In genomic region chr15:42491540-42492225, GRCh38 we compare ENCODE assay signal across 6 cellular contexts. TPM values are rescaled to one million over a fixed set of nuclear protein-coding genes. Genes with fewer than 3 reads are reported as not detected.
A peak's percentile ranks its signal among the peaks of the same experiment; 100 is the strongest.
DNase-seq lines count a peak whose midpoint lies in the region; ATAC-seq and TF ChIP-seq lines count a peak whose summit lies in the region.

No MANE protein-coding gene starts in this region.

- POLR2A ChIA-PET in activated naive CD8-positive, alpha-beta T cell treated with anti-CD3 and anti-CD28 coated beads, Interleukin-2, amount 10 ng/mL, durations not matched to agents 7 days and 5 days (lab: Charles Lee): interaction anchor here (0.6 to 1.5 kb wide), 9 partner anchors 9 to 951 kb away, joined by 3 to 16 read pairs (median 5); partner anchors contain the start of genes GANC, HAUS2, LRRC57 and STARD9
- POLR2A ChIA-PET in HEK293T (lab: Yijun Ruan, JAX): interaction anchor here (0.7 to 1.8 kb wide), 5 partner anchors 8 to 186 kb away, joined by 3 to 10 read pairs (median 4); partner anchors contain the start of genes HAUS2, LRRC57 and STARD9

- peaks cover 2% of the 10 kb centered on the region for H3K36me3 Mint-ChIP-seq in activated naive CD8-positive, alpha-beta T cell treated with anti-CD3 and anti-CD28 coated beads, Interleukin-2, amount 10 ng/mL, durations not matched to agents 7 days and 5 days

- H3K9me3 ChIP-seq in mesodermal cell (ENCODE audit: control insufficient read depth, low read length): no peaks in the 10 kb centered on the region

- CTCF ChIA-PET in HEK293T (lab: Yijun Ruan, JAX): no interaction called here

- 90 to 93% methylated on average over 10 to 11 of the region's 18 CpGs for WGBS in mesodermal cell (ENCODE audit: insufficient coverage in 2 of 2), 2 experiments

- H3K4me1 ChIP-seq in mesodermal cell (ENCODE audit: control insufficient read depth, insufficient read depth, low read length, poor library complexity, severe bottlenecking): peaks cover 10% of the 10 kb centered on the region

- peak overlapping the region; percentile 99 for H3K27ac ChIP-seq in mesodermal cell (ENCODE audit: low read depth, low read length, severe bottlenecking)

- ATAC-seq in activated naive CD8-positive, alpha-beta T cell treated with anti-CD3 and anti-CD28 coated beads, Interleukin-2, amount 10 ng/mL, durations not matched to agents 7 days and 5 days (ENCODE audit: low read depth): no peak

- no peaks in the 10 kb centered on the region for H3K27me3 Mint-ChIP-seq in activated naive CD8-positive, alpha-beta T cell treated with anti-CD3 and anti-CD28 coated beads, Interleukin-2, amount 10 ng/mL, durations not matched to agents 7 days and 5 days

- peaks cover 37% of the 10 kb centered on the region for H3K4me1 Mint-ChIP-seq in activated naive CD8-positive, alpha-beta T cell treated with anti-CD3 and anti-CD28 coated beads, Interleukin-2, amount 10 ng/mL, durations not matched to agents 7 days and 5 days

- no peaks in the 10 kb centered on the region for H3K27me3 ChIP-seq in GM06990 (replicated peaks; ENCODE audit: control insufficient read depth, insufficient read depth, low read length)

- no peaks in the 10 kb centered on the region for H3K9me3 Mint-ChIP-seq in activated naive CD8-positive, alpha-beta T cell treated with anti-CD3 and anti-CD28 coated beads, Interleukin-2, amount 10 ng/mL, durations not matched to agents 7 days and 5 days

- no peak for TF ChIP-seq CTCF in GM06990 (IDR thresholded peaks at IDR 0.05; ENCODE audit: insufficient read depth, low read length, poor library complexity, severe bottlenecking)

- H3K36me3 ChIP-seq in GM06990 (ENCODE audit: control insufficient read depth, insufficient read depth, low read length): no peaks in the 10 kb centered on the region
- peaks cover 11% of the 10 kb centered on the region for H3K36me3 ChIP-seq in mesodermal cell (ENCODE audit: control insufficient read depth, insufficient read depth, low read length)

- DNase-seq in GM06990 (ENCODE audit: extremely low read depth, insufficient read length): no peak
- no peak for DNase-seq in activated naive CD8-positive, alpha-beta T cell treated with anti-CD3 and anti-CD28 coated beads, Interleukin-2, amount 10 ng/mL, durations not matched to agents 7 days and 5 days
- DNase-seq in activated effector memory CD4-positive, alpha-beta T cell treated with Interleukin-2 at 50 U/mL for 16 hours: no peak
- no peak for DNase-seq in NCI-H774 (lab: John Stamatoyannopoulos, UW)
- DNase-seq in HEK293T (ENCODE audit: extremely low spot score): no peak

- H3K4me3 Mint-ChIP-seq in activated naive CD8-positive, alpha-beta T cell treated with anti-CD3 and anti-CD28 coated beads, Interleukin-2, amount 10 ng/mL, durations not matched to agents 7 days and 5 days: peak overlapping the region; percentile 98

- peak overlapping the region; percentile 93 for H3K27ac Mint-ChIP-seq in activated naive CD8-positive, alpha-beta T cell treated with anti-CD3 and anti-CD28 coated beads, Interleukin-2, amount 10 ng/mL, durations not matched to agents 7 days and 5 days

- H3K4me3 ChIP-seq in GM06990 (replicated peaks; ENCODE audit: low read depth, low read length): peak overlapping the region; percentile 93
- peak overlapping the region; percentile 80 for H3K4me3 ChIP-seq in mesodermal cell (ENCODE audit: extremely low read depth, insufficient read depth, low read length, poor library complexity, severe bottlenecking)

TF ChIP-seq in HEK293T, 16 proteins besides CTCF, POLR2A, EP300 and RAD21:
- TF ChIP-seq ARNT (IDR thresholded peaks at IDR 0.05) (no peak), FOXA1 (IDR thresholded peaks at IDR 0.05) (no peak), NFRKB (IDR thresholded peaks at IDR 0.05) (no peak), PKNOX1 (IDR thresholded peaks at IDR 0.05) (no peak), ZNF384 (IDR thresholded peaks at IDR 0.05) (no peak), LEF1 (IDR thresholded peaks at IDR 0.05; ENCODE audit: borderline replicate concordance) (no peak), FOXM1 (IDR thresholded peaks at IDR 0.05; ENCODE audit: borderline replicate concordance) (no peak), TARDBP (IDR thresholded peaks at IDR 0.05) (no peak), SUZ12 (IDR thresholded peaks at IDR 0.05) (no peak)

RNA-seq across cellular contexts. Expression of gene ZNF106, which starts 0.7 kb away (rescaled TPM):
- 10 to 100 TPM; 50.9 to 51.8 TPM for total RNA-seq in activated naive CD8-positive, alpha-beta T cell treated with anti-CD3 and anti-CD28 coated beads, Interleukin-2, amount 10 ng/mL, durations not matched to agents 7 days and 5 days
- 31.0 TPM for polyA plus RNA-seq in mesodermal cell (2013, experiment 1 of 2)
- polyA plus RNA-seq in mesodermal cell (2013, experiment 2 of 2): 25.8 TPM

RNA-seq across cellular contexts. Expression of gene SNAP23, which starts 3.8 kb away (rescaled TPM):
- 10 to 100 TPM; 47.6 to 57.9 TPM for total RNA-seq in activated naive CD8-positive, alpha-beta T cell treated with anti-CD3 and anti-CD28 coated beads, Interleukin-2, amount 10 ng/mL, durations not matched to agents 7 days and 5 days
- polyA plus RNA-seq in mesodermal cell (2013, experiment 1 of 2): 90.6 TPM
- polyA plus RNA-seq in mesodermal cell (2013, experiment 2 of 2): 102 TPM

RNA-seq across cellular contexts. Expression of gene LRRC57, which starts 56.9 kb away (rescaled TPM):
- 10 to 100 TPM; 24.5 to 25.8 TPM for total RNA-seq in activated naive CD8-positive, alpha-beta T cell treated with anti-CD3 and anti-CD28 coated beads, Interleukin-2, amount 10 ng/mL, durations not matched to agents 7 days and 5 days
- 17.2 TPM for polyA plus RNA-seq in mesodermal cell (2013, experiment 1 of 2)
- 14.2 TPM for polyA plus RNA-seq in mesodermal cell (2013, experiment 2 of 2)

RNA-seq across cellular contexts. Expression of gene HAUS2, which starts 57.0 kb away (rescaled TPM):
- 10 to 100 TPM; 28.7 to 30.2 TPM for total RNA-seq in activated naive CD8-positive, alpha-beta T cell treated with anti-CD3 and anti-CD28 coated beads, Interleukin-2, amount 10 ng/mL, durations not matched to agents 7 days and 5 days
- 26.3 TPM for polyA plus RNA-seq in mesodermal cell (2013, experiment 1 of 2)
- 29.2 TPM for polyA plus RNA-seq in mesodermal cell (2013, experiment 2 of 2)
